In genomic region chr2:186588940-186589732, GRCh38 we compare ENCODE assay signal across 8 cellular contexts. TPM values are rescaled to one million over a fixed set of nuclear protein-coding genes. Genes with fewer than 3 reads are reported as not detected.
DNase-seq lines count a peak whose midpoint lies in the region; ATAC-seq, FAIRE-seq and TF ChIP-seq lines count a peak whose summit lies in the region.

No MANE protein-coding gene starts in this region.

- no peak for TF ChIP-seq CTCF in CD4-positive, alpha-beta T cell (IDR thresholded peaks at IDR 0.05)
- no peak for TF ChIP-seq CTCF in GM12878 (IDR thresholded peaks at IDR 0.05 in 2 of 3, conservative IDR thresholded peaks at IDR 0.05 in 1 of 3; ENCODE audit: control insufficient read depth in 2 of 3, extremely low read depth in 1 of 3, insufficient read depth in 1 of 3, low read depth in 3 of 3, low read length in 3 of 3)
- no peak for TF ChIP-seq CTCF in liver (IDR thresholded peaks at IDR 0.05; ENCODE audit: low read depth, low read length, missing input control)
- no peak for TF ChIP-seq CTCF in type B pancreatic cell (conservative IDR thresholded peaks at IDR 0.05)
- TF ChIP-seq CTCF in GM10266 (IDR thresholded peaks at IDR 0.05; ENCODE audit: control insufficient read depth, insufficient read depth, low read depth, missing control alignments): no peak

- peaks cover 5% of the 10 kb centered on the region for H3K36me3 Mint-ChIP-seq in CD4-positive, alpha-beta T cell (ENCODE audit: low read depth)
- H3K36me3 Mint-ChIP-seq in type B pancreatic cell: no peaks in the 10 kb centered on the region

- ATAC-seq in CD4-positive, alpha-beta T cell (ENCODE audit: poor library complexity): no peak
- ATAC-seq in HG03378 (IDR thresholded peaks at IDR 0.05; ENCODE audit: unreplicated experiment) (peak; percentile 2), GM12878 (no peak)

- H2AFZ ChIP-seq in GM12878 (ENCODE audit: control insufficient read depth, low read depth, low read length): peak overlapping the region; percentile 96

- FAIRE-seq in GM12878 (lab: Jason Lieb, UNC): no peak
- no peak for FAIRE-seq in RCC 7860 (lab: Jason Lieb, UNC)

- H3K9me3 Mint-ChIP-seq in CD4-positive, alpha-beta T cell: no peaks in the 10 kb centered on the region
- H3K9me3 Mint-ChIP-seq in type B pancreatic cell: no peaks in the 10 kb centered on the region

- CTCF ChIA-PET in CD4-positive, alpha-beta T cell (lab: Charles Lee): interaction anchor here (0.6 to 1.5 kb wide), 2 partner anchors 13 to 40 kb away, joined by 3 to 4 read pairs; no protein-coding TSS in a partner anchor
- CTCF ChIA-PET in GM12878 (lab: Yijun Ruan, JAX): interaction anchor here (1.2 to 2.4 kb wide), 5 partner anchors 10 to 859 kb away, joined by 4 to 10 read pairs (median 5); partner anchors contain the start of gene CALCRL

- H3K79me2 ChIP-seq in GM12878 (ENCODE audit: control insufficient read depth, insufficient read depth, low read length): peaks cover 25% of the 10 kb centered on the region

- POLR2A ChIA-PET in CD4-positive, alpha-beta T cell (lab: Charles Lee): interaction anchor here (0.7 to 2.4 kb wide), 8 partner anchors 13 to 103 kb away, joined by 4 to 46 read pairs (median 4); partner anchors contain the start of gene ZC3H15
- POLR2A ChIA-PET in GM12878 (lab: Charles Lee): interaction anchor here (0.5 to 1.7 kb wide), 8 partner anchors 20 to 1206 kb away, joined by 3 to 9 read pairs (median 3); partner anchors contain the start of gene ZC3H15

- H3K4me1 ChIP-seq in GM12878 (ENCODE audit: control insufficient read depth, insufficient read depth, low read length) (peaks cover 6% of the 10 kb centered on the region; the same call in 1 of the 2 replicates), liver (ENCODE audit: control insufficient read depth in 4 of 4, insufficient read depth in 4 of 4, low read length in 3 of 4) (peaks cover 0 to 20% (median 9%) of the 10 kb centered on the region in 4 donors)

- SMC1A ChIA-PET in GM12878 (lab: Charles Lee; ENCODE audit: uncharacterized antibody, unreplicated experiment): interaction anchor here (0.7 to 1.7 kb wide), 11 partner anchors 19 to 859 kb away, joined by 3 to 6 read pairs (median 3); partner anchors contain the start of gene CALCRL

- RAD21 ChIA-PET in GM12878 (lab: Charles Lee; ENCODE audit: unreplicated experiment): interaction anchor here (0.9 to 2.1 kb wide), 3 partner anchors 24 to 53 kb away, joined by 3 to 10 read pairs (median 4); no protein-coding TSS in a partner anchor

- H3K4me3 Mint-ChIP-seq in CD4-positive, alpha-beta T cell: peak overlapping the region; percentile 97
- H3K4me3 Mint-ChIP-seq in type B pancreatic cell: peak overlapping the region; percentile 94

- TF ChIP-seq EP300 in GM12878 (IDR thresholded peaks at IDR 0.05; ENCODE audit: borderline replicate concordance in 1 of 2, control insufficient read depth in 1 of 2, low read depth in 2 of 2, low read length in 2 of 2): no peak

- in situ Hi-C loops in GM12878 (cut with MboI): no loop called here

- peak overlapping the region; percentile 56 for H3K27ac ChIP-seq in CD4-positive, alpha-beta T cell (ENCODE audit: low read depth, low read length)
- H3K27ac ChIP-seq in GM12878 (ENCODE audit: control insufficient read depth, insufficient read depth): peak overlapping the region; percentile 89
- peak overlapping the region; percentile 84 to 93 for H3K27ac ChIP-seq in liver (ENCODE audit: low read depth in 1 of 2, low read length in 2 of 2)

- DNase-seq in CD4-positive, alpha-beta T cell: peak in 1 of 10 experiments; percentile 2
- no peak for DNase-seq in GM12878 (ENCODE audit: low read depth, low spot score)
- no peak for DNase-seq in type B pancreatic cell (ENCODE audit: extremely low spot score, unreplicated experiment)
- no peak for DNase-seq in head of caudate nucleus
- DNase-seq in RCC 7860 (ENCODE audit: low spot score): no peak
- DNase-seq in GM10266 (ENCODE audit: extremely low spot score): no peak

- peak overlapping the region; percentile 77 for H3K27ac Mint-ChIP-seq in CD4-positive, alpha-beta T cell
- peak overlapping the region; percentile 93 for H3K27ac Mint-ChIP-seq in type B pancreatic cell

- no peak for TF ChIP-seq POLR2A in GM12878 (IDR thresholded peaks at IDR 0.05; ENCODE audit: low read depth, low read length)

- H3K9ac ChIP-seq in GM12878 (ENCODE audit: control insufficient read depth, insufficient read depth, low read length) (peak overlapping the region; percentile 91), liver (ENCODE audit: low read depth in 1 of 2, low read length in 2 of 2) (peak overlapping the region; percentile 83 to 84)

- no peaks in the 10 kb centered on the region for H4K20me1 ChIP-seq in GM12878 (ENCODE audit: control insufficient read depth, insufficient read depth)

- WGBS in GM12878 (ENCODE audit: insufficient coverage, insufficient replicate concordance, low lambda C conversion rate, missing lambda C conversion rate): 29% methylated on average over 22 of the region's 22 CpGs
- WGBS in liver: 7% methylated on average over 22 of the region's 22 CpGs

- H3K4me1 Mint-ChIP-seq in CD4-positive, alpha-beta T cell (ENCODE audit: low read depth): peaks cover 26% of the 10 kb centered on the region
- H3K4me1 Mint-ChIP-seq in type B pancreatic cell (ENCODE audit: unreplicated experiment): peaks cover 20% of the 10 kb centered on the region

- peak overlapping the region; percentile 96 for H3K4me2 ChIP-seq in GM12878 (ENCODE audit: control insufficient read depth, insufficient read depth)

- H3K9me3 ChIP-seq in CD4-positive, alpha-beta T cell (ENCODE audit: control insufficient read depth, low read length): no peaks in the 10 kb centered on the region
- H3K9me3 ChIP-seq in GM12878 (replicated peaks; ENCODE audit: control insufficient read depth, insufficient read depth, low read length): no peaks in the 10 kb centered on the region
- H3K9me3 ChIP-seq in liver (ENCODE audit: control insufficient read depth in 4 of 4, low read length in 3 of 4): no peaks in the 10 kb centered on the region

- H3K36me3 ChIP-seq in GM12878 (ENCODE audit: control insufficient read depth in 2 of 2, insufficient read depth in 2 of 2, low read length in 1 of 2) (no peaks in the 10 kb centered on the region), liver (ENCODE audit: control insufficient read depth in 4 of 4, insufficient read depth in 3 of 4, low read depth in 1 of 4, low read length in 3 of 4) (no peaks in the 10 kb centered on the region)

- intact Hi-C loops in CD4-positive, alpha-beta T cell (cut with DNase I, micrococcal nuclease): loop anchor here in 1 of 2 experiments (5.0 kb wide), 1 partner anchor 87 kb away; no protein-coding TSS in a partner anchor
- intact Hi-C loops in GM12878 (cut with micrococcal nuclease; ENCODE audit: unreplicated experiment) (no loop called here), head of caudate nucleus (cut with DNase I) (no loop called here)

- TSS peak; percentile 92 for BruUV-seq in GM12878 (replicated peaks; lab: Mats Ljungman, UMichigan)

- H3K27me3 Mint-ChIP-seq in CD4-positive, alpha-beta T cell: no peaks in the 10 kb centered on the region
- no peaks in the 10 kb centered on the region for H3K27me3 Mint-ChIP-seq in type B pancreatic cell

- H3K4me3 ChIP-seq in GM12878: peak overlapping the region; percentile 95
- H3K4me3 ChIP-seq in liver (ENCODE audit: low read depth in 1 of 3, low read length in 3 of 3): peak overlapping the region; percentile 60 to 83 (median 74)

- TF ChIP-seq RAD21 in GM12878 (IDR thresholded peaks at IDR 0.05; ENCODE audit: insufficient read depth, low read depth, low read length): no peak
- TF ChIP-seq RAD21 in liver (IDR thresholded peaks at IDR 0.05): no peak

- H3K27me3 ChIP-seq in CD4-positive, alpha-beta T cell (ENCODE audit: control insufficient read depth, insufficient read depth, low read length): no peaks in the 10 kb centered on the region
- H3K27me3 ChIP-seq in GM12878 (replicated peaks in 1 of 2; ENCODE audit: control insufficient read depth in 2 of 2, insufficient read depth in 2 of 2, low read length in 1 of 2): no peaks in the 10 kb centered on the region
- no peaks in the 10 kb centered on the region for H3K27me3 ChIP-seq in liver (ENCODE audit: control insufficient read depth in 4 of 4, insufficient read depth in 4 of 4, low read length in 3 of 4)

TF ChIP-seq in GM12878, 131 proteins besides CTCF, POLR2A, EP300 and RAD21 (continues in another document):
- TF ChIP-seq NFXL1 (IDR thresholded peaks at IDR 0.05; ENCODE audit: borderline replicate concordance) (no peak), TAF1 (IDR thresholded peaks at IDR 0.05; ENCODE audit: borderline replicate concordance, low read depth, low read length) (no peak), NRF1 (conservative IDR thresholded peaks at IDR 0.05; ENCODE audit: low read depth, low read length) (no peak), MXI1 (IDR thresholded peaks at IDR 0.05; ENCODE audit: low read depth, low read length) (0 out of 2 replicates have a peak, but pooled peaks have one; percentile 13), YBX1 (IDR thresholded peaks at IDR 0.05) (no peak)

TF ChIP-seq in liver, 16 proteins besides CTCF, POLR2A, EP300 and RAD21:
- TF ChIP-seq FOXA1 (IDR thresholded peaks at IDR 0.05) (no peak), NR2F2 (IDR thresholded peaks at IDR 0.05) (peak; percentile 8), YY1 (IDR thresholded peaks at IDR 0.05) (peak; percentile 35)

RNA-seq across cellular contexts. Expression of gene ITGAV, which starts 0.7 kb away (rescaled TPM):
- 1 to 10 TPM; 2.9 to 3.7 TPM for total RNA-seq in CD4-positive, alpha-beta T cell
- 55.8 and 61.0 TPM in 2 replicates for total RNA-seq in GM12878 (2013; cell fraction: nucleolus; rRNA removed)
- total RNA-seq in GM12878 (2014; rRNA removed) (9.3 and 11.7 TPM in 2 replicates), GM12878 (2014; rRNA removed; fragmentation: Illumina TruSeq; extraction: Trizol) (8.9 and 11.1 TPM in 2 replicates), GM12878 (2021) (6.8 and 10.1 TPM in 2 replicates), liver (10 to 100 TPM; 15.4 to 31.3 TPM), type B pancreatic cell (ENCODE audit: low replicate concordance) (45.2 and 65.6 TPM in 2 replicates)
- 2.2 TPM for polyA plus RNA-seq in GM12878 (2011; ENCODE audit: low read depth)
- polyA plus RNA-seq in GM12878 (2011; rRNA removed) (10.8 and 14.3 TPM in 2 replicates), GM12878 (2014; fragmentation: Illumina TruSeq; extraction: Trizol) (6.6 and 7.5 TPM in 2 replicates), GM12878 (2014; fragmentation: Nextera tagmentation; extraction: Ambion mirVana) (1 to 10 TPM; 2.1 to 2.2 TPM), GM12878 (2014; rRNA removed) (4.6 and 4.9 TPM in 2 replicates), GM12878 (2016; fragmentation: Nextera tagmentation; extraction: Ambion mirVana) (1 to 10 TPM; 5.0 to 5.5 TPM), liver (1 to 10 TPM; 6.6 to 8.7 TPM)
- 3.6 and 5.6 TPM in 2 replicates for polyA plus RNA-seq in GM12878 (2011; cell fraction: cytosol; rRNA removed)
- 23.3 and 27.3 TPM in 2 replicates for polyA plus RNA-seq in GM12878 (2011; cell fraction: nucleus; rRNA removed)
- 4.3 and 5.5 TPM in 2 replicates for polyA plus RNA-seq in GM12878 (2012)
- 12.9 and 19.6 TPM in 2 replicates for polyA minus RNA-seq in GM12878 (2011; rRNA and poly(A)+ RNA removed)
- polyA minus RNA-seq in GM12878 (2011; cell fraction: cytosol; rRNA and poly(A)+ RNA removed): 6.5 and 8.8 TPM in 2 replicates
- polyA minus RNA-seq in GM12878 (2011; cell fraction: nucleus; rRNA and poly(A)+ RNA removed): 14.9 and 24.8 TPM in 2 replicates
